ENCODE assay signal across 1 cellular context in genomic region chr5:139745800-139746690, GRCh38.
TF ChIP-seq lines count a peak whose summit lies in the region.

No MANE protein-coding gene starts in this region.

TF ChIP-seq in HCT116, 20 proteins besides CTCF, POLR2A, EP300 and RAD21 (continued from another document):
- TF ChIP-seq CBX3 (IDR thresholded peaks at IDR 0.05; ENCODE audit: low read depth) (no peak), ZFX (IDR thresholded peaks at IDR 0.05) (no peak), SP1 (IDR thresholded peaks at IDR 0.05; ENCODE audit: low read depth) (no peak), EZH2phosphoT487 (IDR thresholded peaks at IDR 0.05; ENCODE audit: borderline replicate concordance) (no peak), CEBPB (IDR thresholded peaks at IDR 0.05; ENCODE audit: low read depth) (no peak), JUND (IDR thresholded peaks at IDR 0.05) (no peak)
- TF ChIP-seq, protein P1, sequence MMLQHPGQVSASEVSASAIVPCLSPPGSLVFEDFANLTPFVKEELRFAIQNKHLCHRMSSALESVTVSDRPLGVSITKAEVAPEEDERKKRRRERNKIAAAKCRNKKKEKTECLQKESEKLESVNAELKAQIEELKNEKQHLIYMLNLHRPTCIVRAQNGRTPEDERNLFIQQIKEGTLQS (IDR thresholded peaks at IDR 0.05) = no peak
